18 cellular contexts compared by ENCODE assay signal in the genomic region with DNA sequence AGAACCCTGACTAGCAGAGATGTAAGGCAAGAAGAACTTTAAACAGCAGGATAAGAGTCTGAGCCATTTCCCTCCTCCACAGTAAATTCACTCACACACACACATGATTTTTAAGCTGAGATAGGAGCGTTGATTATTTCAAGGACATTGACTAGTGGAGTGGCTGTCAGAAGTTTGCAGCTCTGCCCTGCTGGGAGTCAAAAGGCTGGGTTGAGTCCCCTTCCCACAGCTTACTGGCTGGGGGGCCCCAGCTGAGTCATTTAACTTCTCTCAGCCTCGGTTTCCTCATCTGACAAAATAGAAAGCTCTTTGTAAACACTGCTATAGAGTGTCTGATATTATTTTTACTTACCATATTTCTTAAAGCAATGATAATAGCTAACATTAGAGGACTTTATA. TPM values are rescaled to one million over a fixed set of nuclear protein-coding genes. Genes with fewer than 3 reads are reported as not detected.
A peak's percentile ranks its signal among the peaks of the same experiment; 100 is the strongest.
DNase-seq lines count a peak whose midpoint lies in the region; ATAC-seq and TF ChIP-seq lines count a peak whose summit lies in the region.
"Had no signal": no experiment of that assay in that cellular context is flagged by ENCODE, and none has a peak within 500 bp of the region (broad histone marks: within the 10 kb centered on the region; RNA-seq: fewer than 3 reads in every experiment).

No MANE protein-coding gene starts in this region.

- no peak for TF ChIP-seq POLR2A in esophagus squamous epithelium (IDR thresholded peaks at IDR 0.05)

- CTCF ChIA-PET in CD8-positive, alpha-beta T cell (lab: Charles Lee), result interaction anchor here (0.5 to 3.6 kb wide), 13 partner anchors 10 to 236 kb away, joined by 3 to 21 read pairs (median 4); a partner anchor contains a TSS

- H3K9me3 ChIP-seq in CD4-positive, CD25-positive, alpha-beta regulatory T cell (ENCODE audit: control insufficient read depth in 2 of 2, low read length in 2 of 2), result no peaks in the 10 kb centered on the region
- no peaks in the 10 kb centered on the region for H3K9me3 ChIP-seq in CD8-positive, alpha-beta T cell (ENCODE audit: low read length)
- no peaks in the 10 kb centered on the region for H3K9me3 ChIP-seq in esophagus squamous epithelium
- H3K9me3 ChIP-seq: heart left ventricle, tibial artery had no signal

- peaks cover 64% of the 10 kb centered on the region for H3K4me1 ChIP-seq in CD4-positive, CD25-positive, alpha-beta regulatory T cell (ENCODE audit: control insufficient read depth, insufficient read depth, low read length, poor library complexity, severe bottlenecking)
- peaks cover 88% of the 10 kb centered on the region for H3K4me1 ChIP-seq in CD8-positive, alpha-beta T cell (ENCODE audit: insufficient read depth, low read length)
- H3K4me1 ChIP-seq in esophagus squamous epithelium, result peaks cover 0 to 8% (median under 1%) of the 10 kb centered on the region in 3 donors
- H3K4me1 ChIP-seq: tibial artery had no signal

- peak overlapping the region; percentile 50 to 93 (median 89) for H3K27ac Mint-ChIP-seq in CD4-positive, CD25-positive, alpha-beta regulatory T cell
- H3K27ac Mint-ChIP-seq in CD8-positive, alpha-beta T cell, result peak overlapping the region; percentile 91
- H3K27ac Mint-ChIP-seq in activated T-helper 1 cell treated with anti-CD3 and anti-CD28 coated beads, Interleukin-12 subunit alpha, Interleukin-12 subunit beta, Interleukin-2, Interleukin-4 antibody, amounts not matched to agents 30 ng/mL and 10 ng/mL and 1 ng/mL, durations not matched to agents 14 hours and 24 hours and 36 hours, result peak overlapping the region; percentile 78
- peak overlapping the region; percentile 93 for H3K27ac Mint-ChIP-seq in memory B cell
- H3K27ac Mint-ChIP-seq: brain had no signal

- intact Hi-C loops in CD8-positive, alpha-beta T cell (cut with DNase I, micrococcal nuclease), result no loop called here
- intact Hi-C loops in activated T-helper 1 cell treated with anti-CD3 and anti-CD28 coated beads, Interleukin-12 subunit alpha, Interleukin-12 subunit beta, Interleukin-2, Interleukin-4 antibody, amounts not matched to agents 30 ng/mL and 10 ng/mL and 1 ng/mL, durations not matched to agents 14 hours and 24 hours and 36 hours (cut with micrococcal nuclease), result no loop called here
- intact Hi-C loops in esophagus squamous epithelium (cut with DNase I), result no loop called here

- peak overlapping the region; percentile 98 for H3K27ac ChIP-seq in CD4-positive, CD25-positive, alpha-beta regulatory T cell (ENCODE audit: insufficient read depth, low read length, poor library complexity, severe bottlenecking)
- H3K27ac ChIP-seq in CD8-positive, alpha-beta T cell (ENCODE audit: low read depth, low read length), result no peak overlapping the region
- H3K27ac ChIP-seq in esophagus squamous epithelium, result no peak overlapping the region
- H3K27ac ChIP-seq: RWPE1, tibial artery had no signal

- no peaks in the 10 kb centered on the region for H3K27me3 ChIP-seq in CD4-positive, CD25-positive, alpha-beta regulatory T cell (ENCODE audit: control insufficient read depth, insufficient read depth, low read length)
- no peaks in the 10 kb centered on the region for H3K27me3 ChIP-seq in CD8-positive, alpha-beta T cell (ENCODE audit: insufficient read depth, low read length)
- no peaks in the 10 kb centered on the region for H3K27me3 ChIP-seq in esophagus squamous epithelium
- H3K27me3 ChIP-seq: heart left ventricle, tibial artery had no signal

- ATAC-seq in CD4-positive, CD25-positive, alpha-beta regulatory T cell (ENCODE audit: low read depth in 2 of 2), result no peak
- ATAC-seq in CD8-positive, alpha-beta T cell, result no peak
- no peak for ATAC-seq in memory B cell (ENCODE audit: low read depth)
- ATAC-seq: heart left ventricle, right cardiac atrium had no signal

- peak overlapping the region; percentile 55 for H3K4me3 ChIP-seq in CD4-positive, CD25-positive, alpha-beta regulatory T cell (ENCODE audit: low read depth, low read length)
- H3K4me3 ChIP-seq in CD8-positive, alpha-beta T cell (ENCODE audit: low read depth, low read length), result no peak overlapping the region
- no peak overlapping the region for H3K4me3 ChIP-seq in esophagus squamous epithelium
- H3K4me3 ChIP-seq: heart left ventricle, tibial artery had no signal

- no peaks in the 10 kb centered on the region for H3K36me3 ChIP-seq in CD4-positive, CD25-positive, alpha-beta regulatory T cell (ENCODE audit: control insufficient read depth, insufficient read depth, low read length)
- no peaks in the 10 kb centered on the region for H3K36me3 ChIP-seq in CD8-positive, alpha-beta T cell (ENCODE audit: insufficient read depth, low read length)
- H3K36me3 ChIP-seq in esophagus squamous epithelium, result peaks cover 0 to 8% (median 0%) of the 10 kb centered on the region in 3 donors
- H3K36me3 ChIP-seq: tibial artery had no signal

- no peaks in the 10 kb centered on the region for H3K9me3 Mint-ChIP-seq in CD4-positive, CD25-positive, alpha-beta regulatory T cell
- no peaks in the 10 kb centered on the region for H3K9me3 Mint-ChIP-seq in CD8-positive, alpha-beta T cell
- no peaks in the 10 kb centered on the region for H3K9me3 Mint-ChIP-seq in activated T-helper 1 cell treated with anti-CD3 and anti-CD28 coated beads, Interleukin-12 subunit alpha, Interleukin-12 subunit beta, Interleukin-2, Interleukin-4 antibody, amounts not matched to agents 30 ng/mL and 10 ng/mL and 1 ng/mL, durations not matched to agents 14 hours and 24 hours and 36 hours
- H3K9me3 Mint-ChIP-seq in memory B cell, result no peaks in the 10 kb centered on the region
- H3K9me3 Mint-ChIP-seq: brain had no signal

- H3K36me3 Mint-ChIP-seq in CD4-positive, CD25-positive, alpha-beta regulatory T cell, result peaks cover 12% of the 10 kb centered on the region
- H3K36me3 Mint-ChIP-seq in CD8-positive, alpha-beta T cell, result peaks cover 3% of the 10 kb centered on the region
- peaks cover 16% of the 10 kb centered on the region for H3K36me3 Mint-ChIP-seq in activated T-helper 1 cell treated with anti-CD3 and anti-CD28 coated beads, Interleukin-12 subunit alpha, Interleukin-12 subunit beta, Interleukin-2, Interleukin-4 antibody, amounts not matched to agents 30 ng/mL and 10 ng/mL and 1 ng/mL, durations not matched to agents 14 hours and 24 hours and 36 hours (ENCODE audit: low read depth)
- H3K36me3 Mint-ChIP-seq in memory B cell, result peaks cover 9% of the 10 kb centered on the region
- H3K36me3 Mint-ChIP-seq: brain had no signal

- H3K4me3 Mint-ChIP-seq in CD4-positive, CD25-positive, alpha-beta regulatory T cell, result peak overlapping the region in 2 of 4 donors; percentile 56 to 73
- peak overlapping the region; percentile 67 for H3K4me3 Mint-ChIP-seq in CD8-positive, alpha-beta T cell
- H3K4me3 Mint-ChIP-seq in activated T-helper 1 cell treated with anti-CD3 and anti-CD28 coated beads, Interleukin-12 subunit alpha, Interleukin-12 subunit beta, Interleukin-2, Interleukin-4 antibody, amounts not matched to agents 30 ng/mL and 10 ng/mL and 1 ng/mL, durations not matched to agents 14 hours and 24 hours and 36 hours, result peak overlapping the region; percentile 41
- H3K4me3 Mint-ChIP-seq in memory B cell, result peak overlapping the region; percentile 35
- H3K4me3 Mint-ChIP-seq: brain had no signal

- 75 to 83% methylated on average over 2 of the region's 2 CpGs for WGBS in esophagus squamous epithelium, 2 donors

- H3K4me1 Mint-ChIP-seq in CD4-positive, CD25-positive, alpha-beta regulatory T cell, result peaks cover 36 to 85% (median 48%) of the 10 kb centered on the region in 4 donors
- H3K4me1 Mint-ChIP-seq in CD8-positive, alpha-beta T cell (ENCODE audit: low read depth), result peaks cover 94% of the 10 kb centered on the region
- H3K4me1 Mint-ChIP-seq in activated T-helper 1 cell treated with anti-CD3 and anti-CD28 coated beads, Interleukin-12 subunit alpha, Interleukin-12 subunit beta, Interleukin-2, Interleukin-4 antibody, amounts not matched to agents 30 ng/mL and 10 ng/mL and 1 ng/mL, durations not matched to agents 14 hours and 24 hours and 36 hours (ENCODE audit: low read depth), result peaks cover 77% of the 10 kb centered on the region
- H3K4me1 Mint-ChIP-seq in memory B cell, result peaks cover 54% of the 10 kb centered on the region

- POLR2A ChIA-PET in CD8-positive, alpha-beta T cell (lab: Charles Lee), result interaction anchor here (0.8 to 4.4 kb wide), 9 partner anchors 11 to 226 kb away, joined by 3 to 31 read pairs (median 4); a partner anchor contains a TSS

- no peaks in the 10 kb centered on the region for H3K27me3 Mint-ChIP-seq in CD4-positive, CD25-positive, alpha-beta regulatory T cell
- H3K27me3 Mint-ChIP-seq in CD8-positive, alpha-beta T cell (ENCODE audit: low read depth), result no peaks in the 10 kb centered on the region
- no peaks in the 10 kb centered on the region for H3K27me3 Mint-ChIP-seq in activated T-helper 1 cell treated with anti-CD3 and anti-CD28 coated beads, Interleukin-12 subunit alpha, Interleukin-12 subunit beta, Interleukin-2, Interleukin-4 antibody, amounts not matched to agents 30 ng/mL and 10 ng/mL and 1 ng/mL, durations not matched to agents 14 hours and 24 hours and 36 hours (ENCODE audit: insufficient read depth)
- no peaks in the 10 kb centered on the region for H3K27me3 Mint-ChIP-seq in memory B cell
- H3K27me3 Mint-ChIP-seq: brain had no signal

- TF ChIP-seq CTCF in CD8-positive, alpha-beta T cell (IDR thresholded peaks at IDR 0.05), result no peak
- no peak for TF ChIP-seq CTCF in esophagus squamous epithelium (IDR thresholded peaks at IDR 0.05)

- DNase-seq in CD4-positive, CD25-positive, alpha-beta regulatory T cell, result no peak
- DNase-seq in CD8-positive, alpha-beta T cell, result no peak
- no peak for DNase-seq in activated T-helper 1 cell treated with anti-CD3 and anti-CD28 coated beads, Interleukin-12 subunit alpha, Interleukin-12 subunit beta, Interleukin-2, Interleukin-4 antibody, amounts not matched to agents 30 ng/mL and 10 ng/mL and 1 ng/mL, durations not matched to agents 14 hours and 24 hours and 36 hours (ENCODE audit: low spot score)
- DNase-seq in memory B cell (ENCODE audit: low spot score in 2 of 2), result no peak
- no peak for DNase-seq in amniotic stem cell (lab: John Stamatoyannopoulos, UW)
- DNase-seq in esophagus squamous epithelium (lab: John Stamatoyannopoulos, UW), result no peak
- DNase-seq in kidney glomerular epithelial cell (lab: John Stamatoyannopoulos, UW), result no peak
- DNase-seq: activated gamma-delta T cell treated with Interleukin-2 at 50 U/mL for 16 hours; AML-193; heart left ventricle; KBM-7; NCI-H1048; NCI-H2081; right cardiac atrium; stimulated activated CD4-positive, alpha-beta T cell treated with anti-CD3 and anti-CD28 coated beads, Interleukin-15, amount 100 ng/mL, for 24 hours; tibial artery had no signal

RNA-seq across cellular contexts. Expression of a gene that starts 28.3 kb away (rescaled TPM):
- total RNA-seq in CD4-positive, CD25-positive, alpha-beta regulatory T cell, result 30.0 TPM
- polyA plus RNA-seq in CD4-positive, CD25-positive, alpha-beta regulatory T cell, result 10 to 100 TPM in 3 of 4 donors, 1 to 10 TPM in 1; 10.0 to 13.6 (median 12.0) TPM
- total RNA-seq in CD8-positive, alpha-beta T cell, result 10 to 100 TPM; 38.2 to 39.6 TPM
- total RNA-seq in activated T-helper 1 cell treated with anti-CD3 and anti-CD28 coated beads, Interleukin-12 subunit alpha, Interleukin-12 subunit beta, Interleukin-2, Interleukin-4 antibody, amounts not matched to agents 30 ng/mL and 10 ng/mL and 1 ng/mL, durations not matched to agents 14 hours and 24 hours and 36 hours, result 12.3 and 15.2 TPM in 2 replicates
- 1 to 10 TPM; 3.9 to 8.6 (median 4.8) TPM for total RNA-seq in esophagus squamous epithelium
